Comparison of ENCODE assay signal across 5 cellular contexts in genomic region chr4:128879971-128880370, GRCh38.
"Had no signal": no experiment of that assay in that cellular context is flagged by ENCODE, and none has a peak within 500 bp of the region (broad histone marks: within the 10 kb centered on the region; RNA-seq: fewer than 3 reads in every experiment).

No MANE protein-coding gene starts in this region.

- H3K4me2 ChIP-seq: GM23338 had no signal

- DNase-seq: H9, HCEC 1CT, KG1 had no signal

- H3K4me3 ChIP-seq: GM23338, K562 had no signal

- H2AFZ ChIP-seq: GM23338 had no signal
